ENCODE assay signal across 8 cellular contexts in genomic region chr5:173781432-173781825, GRCh38.
DNase-seq lines count a peak whose midpoint lies in the region; ATAC-seq and TF ChIP-seq lines count a peak whose summit lies in the region.

No MANE protein-coding gene starts in this region.

- DNase-seq in AG08396 (ENCODE audit: low spot score) (peak; percentile 9), MG63 (no peak), nephron progenitor cell (no peak), middle frontal gyrus (ENCODE audit: extremely low spot score, low spot score) (no peak), GM19240 (ENCODE audit: insufficient read length, low spot score) (no peak), NCI-H1417 (lab: John Stamatoyannopoulos, UW) (no peak)

- no peaks in the 10 kb centered on the region for H3K9me3 Mint-ChIP-seq in nephron progenitor cell

- H3K36me3 Mint-ChIP-seq in nephron progenitor cell (ENCODE audit: low read depth) = no peaks in the 10 kb centered on the region

- no peaks in the 10 kb centered on the region for H3K36me3 ChIP-seq in MG63

- H3K4me3 Mint-ChIP-seq in nephron progenitor cell = no peak overlapping the region

- H3K27ac ChIP-seq in cingulate gyrus (ENCODE audit: low read depth, low read length) = peak overlapping the region; percentile 94

- no peak for TF ChIP-seq CTCF in nephron progenitor cell (IDR thresholded peaks at IDR 0.05)

- H3K27ac Mint-ChIP-seq in nephron progenitor cell = peak overlapping the region; percentile 4

- H3K27me3 ChIP-seq in MG63 = no peaks in the 10 kb centered on the region

- no peak for ATAC-seq in HG03442 (IDR thresholded peaks at IDR 0.05; ENCODE audit: unreplicated experiment)

- H3K4me3 ChIP-seq in MG63 = 0 out of 2 replicates have a peak overlapping the region, but pooled peaks have one; percentile 7

- peaks cover 59% of the 10 kb centered on the region for H3K4me1 Mint-ChIP-seq in nephron progenitor cell

- no peaks in the 10 kb centered on the region for H3K9me3 ChIP-seq in MG63

- H3K27me3 Mint-ChIP-seq in nephron progenitor cell (ENCODE audit: low read depth, poor library complexity) = peaks cover 16% of the 10 kb centered on the region
